ENCODE assay signal across 2 cellular contexts in the genomic region with DNA sequence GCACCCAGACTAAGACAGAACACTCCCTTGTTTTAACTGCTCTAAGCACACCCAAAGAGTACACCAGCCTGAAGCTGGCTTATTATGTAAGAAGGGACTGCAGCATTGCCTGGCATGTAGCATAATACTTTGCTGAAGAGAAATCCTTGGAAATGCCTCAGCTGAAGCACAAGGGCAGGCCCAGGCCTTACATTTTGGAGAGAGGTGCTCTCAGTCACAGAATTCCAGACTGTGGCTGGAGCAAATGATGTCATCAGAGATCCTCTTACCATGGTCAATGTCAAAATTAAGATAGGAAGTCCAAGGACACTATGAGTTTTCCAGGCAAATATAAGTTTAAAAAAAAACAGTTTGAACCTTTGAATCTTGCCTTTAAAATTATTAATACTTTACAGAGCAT.
TF ChIP-seq lines count a peak whose summit lies in the region.

No MANE protein-coding gene starts in this region.

TF ChIP-seq in HEK293, 187 proteins besides CTCF, POLR2A, EP300 and RAD21:
- no peak for TF ChIP-seq ZNF747 (tag by site-specific recombination; IDR thresholded peaks at IDR 0.05)
- no peak for TF ChIP-seq INSM2 (tag by site-specific recombination; IDR thresholded peaks at IDR 0.05)
- TF ChIP-seq ZNF658 (tag by site-specific recombination; IDR thresholded peaks at IDR 0.05): no peak
- TF ChIP-seq ZNF768 (tag by site-specific recombination; IDR thresholded peaks at IDR 0.05): no peak
- TF ChIP-seq GLIS1 (tag by site-specific recombination; IDR thresholded peaks at IDR 0.05): no peak
- TF ChIP-seq, protein P1, sequence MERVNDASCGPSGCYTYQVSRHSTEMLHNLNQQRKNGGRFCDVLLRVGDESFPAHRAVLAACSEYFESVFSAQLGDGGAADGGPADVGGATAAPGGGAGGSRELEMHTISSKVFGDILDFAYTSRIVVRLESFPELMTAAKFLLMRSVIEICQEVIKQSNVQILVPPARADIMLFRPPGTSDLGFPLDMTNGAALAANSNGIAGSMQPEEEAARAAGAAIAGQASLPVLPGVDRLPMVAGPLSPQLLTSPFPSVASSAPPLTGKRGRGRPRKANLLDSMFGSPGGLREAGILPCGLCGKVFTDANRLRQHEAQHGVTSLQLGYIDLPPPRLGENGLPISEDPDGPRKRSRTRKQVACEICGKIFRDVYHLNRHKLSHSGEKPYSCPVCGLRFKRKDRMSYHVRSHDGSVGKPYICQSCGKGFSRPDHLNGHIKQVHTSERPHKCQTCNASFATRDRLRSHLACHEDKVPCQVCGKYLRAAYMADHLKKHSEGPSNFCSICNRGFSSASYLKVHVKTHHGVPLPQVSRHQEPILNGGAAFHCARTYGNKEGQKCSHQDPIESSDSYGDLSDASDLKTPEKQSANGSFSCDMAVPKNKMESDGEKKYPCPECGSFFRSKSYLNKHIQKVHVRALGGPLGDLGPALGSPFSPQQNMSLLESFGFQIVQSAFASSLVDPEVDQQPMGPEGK (tag by site-specific recombination; IDR thresholded peaks at IDR 0.05): no peak
- TF ChIP-seq ZNF600 (tag by site-specific recombination; IDR thresholded peaks at IDR 0.05): peak; percentile 77; the same call in 1 of the 2 replicates
- TF ChIP-seq ZNF596 (tag by site-specific recombination; IDR thresholded peaks at IDR 0.05): no peak
- no peak for TF ChIP-seq ZNF707 (tag by site-specific recombination; IDR thresholded peaks at IDR 0.05)
- TF ChIP-seq ZNF311 (tag by site-specific recombination; IDR thresholded peaks at IDR 0.05; ENCODE audit: borderline replicate concordance): no peak
- TF ChIP-seq ZNF19 (tag by site-specific recombination; IDR thresholded peaks at IDR 0.05; ENCODE audit: low read depth): no peak
- peak; percentile 87 for TF ChIP-seq ATF2 (tag by site-specific recombination; IDR thresholded peaks at IDR 0.05; ENCODE audit: low read depth)
- 0 out of 2 replicates have a peak, but pooled peaks have one; percentile 11 for TF ChIP-seq ZBTB20 (tag by site-specific recombination; IDR thresholded peaks at IDR 0.05)
- TF ChIP-seq ZNF629 (tag by site-specific recombination; IDR thresholded peaks at IDR 0.05): peak; percentile 77
TF ChIP-seq in HEK293: peak in this region for 4.

TF ChIP-seq in K562, 482 proteins besides CTCF, POLR2A, EP300 and RAD21:
- no peak for TF ChIP-seq JUND (IDR thresholded peaks at IDR 0.05; ENCODE audit: borderline replicate concordance, low read depth, low read length)
- peak; percentile 25; the same call in 1 of the 3 replicates for TF ChIP-seq JUND (tag; IDR thresholded peaks at IDR 0.05; ENCODE audit: borderline replicate concordance, low read depth, low read length)
- TF ChIP-seq, protein P2, sequence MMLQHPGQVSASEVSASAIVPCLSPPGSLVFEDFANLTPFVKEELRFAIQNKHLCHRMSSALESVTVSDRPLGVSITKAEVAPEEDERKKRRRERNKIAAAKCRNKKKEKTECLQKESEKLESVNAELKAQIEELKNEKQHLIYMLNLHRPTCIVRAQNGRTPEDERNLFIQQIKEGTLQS (IDR thresholded peaks at IDR 0.05): peak; percentile 71; the same call in 1 of the 2 replicates
- TF ChIP-seq, protein P2 (CRISPR knock-in tag; conservative IDR thresholded peaks at IDR 0.05): no peak
- no peak for TF ChIP-seq ARID2 (IDR thresholded peaks at IDR 0.05)
- TF ChIP-seq ATF7 (IDR thresholded peaks at IDR 0.05): peak; percentile 66
